ENCODE assay signal across 17 cellular contexts in genomic region chr2:231356474-231356849, GRCh38. TPM values are rescaled to one million over a fixed set of nuclear protein-coding genes. Genes with fewer than 3 reads are reported as not detected.
DNase-seq lines count a peak whose midpoint lies in the region; ATAC-seq and TF ChIP-seq lines count a peak whose summit lies in the region.
"Had no signal": no experiment of that assay in that cellular context is flagged by ENCODE, and none has a peak within 500 bp of the region (broad histone marks: within the 10 kb centered on the region; RNA-seq: fewer than 3 reads in every experiment).

No MANE protein-coding gene starts in this region.

- H3K4me1 ChIP-seq in RWPE2 (ENCODE audit: insufficient read depth, poor library complexity, severe bottlenecking), result no peaks in the 10 kb centered on the region
- peaks cover 0 to 17% (median 8%) of the 10 kb centered on the region in 4 donors for H3K4me1 ChIP-seq in sigmoid colon

- no peak for TF ChIP-seq POLR2A in sigmoid colon (IDR thresholded peaks at IDR 0.05)

- 81 to 93% methylated on average over 5 of the region's 5 CpGs for WGBS in sigmoid colon, 2 donors

- H3K4me3 ChIP-seq in RWPE2 (ENCODE audit: severe bottlenecking) (no peak overlapping the region), fibroblast of mammary gland (ENCODE audit: control insufficient read depth, low read depth, low read length) (no peak overlapping the region), sigmoid colon (no peak overlapping the region)
- H3K4me3 ChIP-seq: SJCRH30 had no signal

- TF ChIP-seq EP300 in sigmoid colon (IDR thresholded peaks at IDR 0.05), result no peak

- H3K27me3 ChIP-seq in RWPE2 (ENCODE audit: insufficient read depth, poor library complexity, severe bottlenecking) (no peaks in the 10 kb centered on the region), sigmoid colon (no peaks in the 10 kb centered on the region)
- H3K27me3 ChIP-seq: BE2C, SJCRH30 had no signal

- ATAC-seq in RWPE2 (ENCODE audit: low read depth) (no peak), GM21576 (IDR thresholded peaks at IDR 0.05; ENCODE audit: unreplicated experiment) (no peak)
- ATAC-seq: HCT116 had no signal

- TF ChIP-seq CTCF in RWPE2 (IDR thresholded peaks at IDR 0.05; ENCODE audit: poor library complexity, severe bottlenecking), result no peak
- TF ChIP-seq CTCF in fibroblast of mammary gland (conservative IDR thresholded peaks at IDR 0.05; ENCODE audit: control insufficient read depth, insufficient read depth, low read depth, low read length), result no peak
- TF ChIP-seq CTCF in sigmoid colon (IDR thresholded peaks at IDR 0.05), result no peak

- peak; percentile 51 for DNase-seq in NCI-H510A treated with DMSO at 0.1 percent for 48 hours (lab: John Stamatoyannopoulos, UW)
- DNase-seq in NCI-H510A (lab: John Stamatoyannopoulos, UW), result no peak
- DNase-seq in RWPE2 (ENCODE audit: low spot score), result peak; percentile 19
- peak; percentile 12 for DNase-seq in fibroblast of mammary gland (ENCODE audit: low read depth)
- DNase-seq in sigmoid colon, result peak; percentile 72
- DNase-seq in SIG-M5 (lab: John Stamatoyannopoulos, UW), result no peak
- no peak for DNase-seq in activated CD4-positive, CD25-positive, alpha-beta regulatory T cell treated with anti-CD3 and anti-CD28 coated beads, Interleukin-2, amount 50 U/mL, for 72 hours
- DNase-seq: CD4-positive, alpha-beta T cell; KBM-7; NCI-H1048; NCI-H526; NK-92 treated with Interleukin-12 subunit alpha and Interleukin-12 subunit beta, amount 100 ng/mL, for 24 hours; SJCRH30 had no signal

- intact Hi-C loops in sigmoid colon (cut with DNase I), result no loop called here

- no peaks in the 10 kb centered on the region for H3K9me3 ChIP-seq in RWPE2 (ENCODE audit: severe bottlenecking)
- H3K9me3 ChIP-seq in sigmoid colon, result no peaks in the 10 kb centered on the region
- H3K9me3 ChIP-seq: BE2C, SJCRH30 had no signal

- H3K27ac ChIP-seq in RWPE2 (ENCODE audit: poor library complexity, severe bottlenecking) (no peak overlapping the region), sigmoid colon (peak overlapping the region in 2 of 4 donors; percentile 59 to 74)
- H3K27ac ChIP-seq: 22Rv1, SJCRH30 had no signal

- H3K36me3 ChIP-seq in RWPE2 (ENCODE audit: low read depth), result no peaks in the 10 kb centered on the region
- H3K36me3 ChIP-seq in sigmoid colon, result peaks cover 0 to 29% (median 9%) of the 10 kb centered on the region in 4 donors
- H3K36me3 ChIP-seq: SJCRH30 had no signal

RNA-seq across cellular contexts. Expression of gene B3GNT7, which starts 39.0 kb away (rescaled TPM):
- total RNA-seq in sigmoid colon, result 1 to 10 TPM; 2.9 to 5.0 (median 3.5) TPM
- polyA plus RNA-seq in sigmoid colon, result 10 to 100 TPM; 11.6 to 40.9 (median 12.0) TPM

Comparison
In these comparisons a context has a peak if more than half of its experiments do, and no peak if none do; other contexts are left out.
1. DNase-seq: peak in NCI-H510A treated with DMSO at 0.1 percent for 48 hours (single experiment), RWPE2 (single experiment), fibroblast of mammary gland (single experiment) and sigmoid colon (single experiment); none in NCI-H510A (single experiment), SIG-M5 (single experiment) and activated CD4-positive, CD25-positive, alpha-beta regulatory T cell treated with anti-CD3 and anti-CD28 coated beads, Interleukin-2, amount 50 U/mL, for 72 hours (single experiment).